ENCODE assay signal across 1 cellular context in the genomic region with DNA sequence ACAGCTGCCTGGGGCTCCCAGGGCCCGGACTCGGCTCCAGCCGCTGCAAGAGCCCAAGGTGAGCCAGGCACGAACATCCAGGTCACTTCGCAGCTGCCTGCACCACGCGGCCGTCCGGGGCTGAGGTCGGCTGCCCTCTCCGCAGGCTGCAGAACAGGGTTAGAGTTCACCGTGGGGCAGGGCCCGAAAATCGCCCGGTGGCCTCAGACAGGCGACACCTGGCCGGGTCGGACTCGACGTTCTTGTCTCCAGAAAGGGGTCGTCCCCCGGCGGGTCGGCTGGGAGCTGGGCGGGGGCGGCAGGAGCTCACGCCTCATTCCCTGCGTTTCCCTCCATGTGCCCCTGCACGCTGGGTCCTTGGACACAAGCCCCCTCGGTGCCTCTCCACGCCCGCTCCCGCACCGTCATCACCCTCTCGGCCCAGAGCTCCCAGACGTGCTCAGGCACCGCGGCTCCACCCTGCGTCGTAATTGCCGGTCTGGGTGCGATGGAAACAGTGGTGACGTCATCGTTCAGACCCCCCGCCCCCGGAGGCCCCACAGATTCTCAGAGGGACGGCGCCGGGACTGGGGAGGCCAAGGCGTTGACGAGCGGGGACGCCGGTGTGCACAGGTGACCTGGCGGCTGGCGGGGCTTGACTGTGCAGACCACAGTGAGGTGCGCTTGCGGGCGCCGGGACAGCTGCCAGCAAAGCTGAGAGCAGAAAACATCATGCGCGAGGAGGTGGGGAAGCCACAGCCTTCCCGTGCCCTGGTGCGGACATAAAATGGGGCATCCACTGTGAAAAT.
A peak's percentile ranks its signal among the peaks of the same experiment; 100 is the strongest.
TF ChIP-seq lines count a peak whose summit lies in the region.

No MANE protein-coding gene starts in this region.

TF ChIP-seq in H1, 55 proteins besides CTCF, POLR2A, EP300 and RAD21:
- no peak for TF ChIP-seq SP2 (IDR thresholded peaks at IDR 0.05; ENCODE audit: low read length)
- TF ChIP-seq POLR2AphosphoS5 (IDR thresholded peaks at IDR 0.05; ENCODE audit: low read depth, low read length): peak; percentile 71; the same call in 1 of the 2 replicates
- TF ChIP-seq SIN3A (conservative IDR thresholded peaks at IDR 0.05 in 1 of 2, IDR thresholded peaks at IDR 0.05 in 1 of 2; ENCODE audit: low read depth in 1 of 2, low read length in 2 of 2): no peak
- TF ChIP-seq GABPA (IDR thresholded peaks at IDR 0.05; ENCODE audit: borderline replicate concordance, insufficient read depth, low read length): 0 out of 2 replicates have a peak, but pooled peaks have one; percentile 22
- TF ChIP-seq, protein P1, sequence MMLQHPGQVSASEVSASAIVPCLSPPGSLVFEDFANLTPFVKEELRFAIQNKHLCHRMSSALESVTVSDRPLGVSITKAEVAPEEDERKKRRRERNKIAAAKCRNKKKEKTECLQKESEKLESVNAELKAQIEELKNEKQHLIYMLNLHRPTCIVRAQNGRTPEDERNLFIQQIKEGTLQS (IDR thresholded peaks at IDR 0.05; ENCODE audit: insufficient read depth, low read depth, low read length): 0 out of 2 replicates have a peak, but pooled peaks have one; percentile 18
- TF ChIP-seq KDM4A (IDR thresholded peaks at IDR 0.05; ENCODE audit: low read depth, low read length, severe bottlenecking): no peak
- no peak for TF ChIP-seq TBP (IDR thresholded peaks at IDR 0.05; ENCODE audit: low read depth, low read length)
- TF ChIP-seq, protein P2, sequence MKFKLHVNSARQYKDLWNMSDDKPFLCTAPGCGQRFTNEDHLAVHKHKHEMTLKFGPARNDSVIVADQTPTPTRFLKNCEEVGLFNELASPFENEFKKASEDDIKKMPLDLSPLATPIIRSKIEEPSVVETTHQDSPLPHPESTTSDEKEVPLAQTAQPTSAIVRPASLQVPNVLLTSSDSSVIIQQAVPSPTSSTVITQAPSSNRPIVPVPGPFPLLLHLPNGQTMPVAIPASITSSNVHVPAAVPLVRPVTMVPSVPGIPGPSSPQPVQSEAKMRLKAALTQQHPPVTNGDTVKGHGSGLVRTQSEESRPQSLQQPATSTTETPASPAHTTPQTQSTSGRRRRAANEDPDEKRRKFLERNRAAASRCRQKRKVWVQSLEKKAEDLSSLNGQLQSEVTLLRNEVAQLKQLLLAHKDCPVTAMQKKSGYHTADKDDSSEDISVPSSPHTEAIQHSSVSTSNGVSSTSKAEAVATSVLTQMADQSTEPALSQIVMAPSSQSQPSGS (IDR thresholded peaks at IDR 0.05; ENCODE audit: low read length): peak; percentile 77; the same call in 1 of the 2 replicates
- TF ChIP-seq, protein P3, sequence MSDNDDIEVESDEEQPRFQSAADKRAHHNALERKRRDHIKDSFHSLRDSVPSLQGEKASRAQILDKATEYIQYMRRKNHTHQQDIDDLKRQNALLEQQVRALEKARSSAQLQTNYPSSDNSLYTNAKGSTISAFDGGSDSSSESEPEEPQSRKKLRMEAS (IDR thresholded peaks at IDR 0.05): peak; percentile 52; the same call in 1 of the 2 replicates
- peak; percentile 99 for TF ChIP-seq JUND (IDR thresholded peaks at IDR 0.05; ENCODE audit: low read length)
- TF ChIP-seq, protein P4, sequence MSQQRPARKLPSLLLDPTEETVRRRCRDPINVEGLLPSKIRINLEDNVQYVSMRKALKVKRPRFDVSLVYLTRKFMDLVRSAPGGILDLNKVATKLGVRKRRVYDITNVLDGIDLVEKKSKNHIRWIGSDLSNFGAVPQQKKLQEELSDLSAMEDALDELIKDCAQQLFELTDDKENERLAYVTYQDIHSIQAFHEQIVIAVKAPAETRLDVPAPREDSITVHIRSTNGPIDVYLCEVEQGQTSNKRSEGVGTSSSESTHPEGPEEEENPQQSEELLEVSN (IDR thresholded peaks at IDR 0.05): peak; percentile 4; the same call in 1 of the 2 replicates
- no peak for TF ChIP-seq CBX5 (IDR thresholded peaks at IDR 0.05; ENCODE audit: low read depth, low read length)
- peak; percentile 86 for TF ChIP-seq CREB1 (IDR thresholded peaks at IDR 0.05)
- peak; percentile 92 for TF ChIP-seq JUN (IDR thresholded peaks at IDR 0.05; ENCODE audit: low read depth, low read length)
TF ChIP-seq in H1: peak in this region for 9.
